ENCODE assay signal across 8 cellular contexts in the genomic region with DNA sequence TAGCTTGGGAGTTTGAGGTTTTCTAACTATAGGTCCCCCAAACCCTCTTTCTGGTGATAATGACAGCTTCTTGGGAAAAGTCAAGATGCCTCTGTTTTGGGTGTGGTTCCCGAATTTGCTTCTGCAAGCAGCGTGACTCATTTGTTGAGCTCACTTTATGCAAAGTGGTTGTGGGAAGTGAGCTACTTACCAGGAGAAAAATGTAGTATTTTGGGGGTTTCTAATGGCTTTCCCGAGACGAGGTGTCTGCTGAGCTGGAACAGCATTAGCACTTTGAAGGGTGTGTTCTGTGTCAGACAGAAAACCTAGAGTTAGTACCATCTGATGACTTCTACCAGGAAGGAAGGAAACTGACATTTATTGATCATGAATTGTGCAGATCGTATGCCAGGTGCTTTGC.
DNase-seq lines count a peak whose midpoint lies in the region; ATAC-seq and TF ChIP-seq lines count a peak whose summit lies in the region.

No MANE protein-coding gene starts in this region.

- peaks cover 3% of the 10 kb centered on the region for H3K36me3 Mint-ChIP-seq in CD4-positive, alpha-beta T cell (ENCODE audit: low read depth)
- peaks cover 17% of the 10 kb centered on the region for H3K36me3 Mint-ChIP-seq in activated T-helper 1 cell treated with anti-CD3 and anti-CD28 coated beads, Interleukin-12 subunit alpha, Interleukin-12 subunit beta, Interleukin-2, Interleukin-4 antibody, amounts not matched to agents 30 ng/mL and 10 ng/mL and 1 ng/mL, durations not matched to agents 14 hours and 24 hours and 36 hours (ENCODE audit: low read depth)

- no peak for TF ChIP-seq CTCF in CD4-positive, alpha-beta T cell (IDR thresholded peaks at IDR 0.05)
- no peak for TF ChIP-seq CTCF in omental fat pad (IDR thresholded peaks at IDR 0.05)

- intact Hi-C loops in CD4-positive, alpha-beta T cell (cut with DNase I, micrococcal nuclease), result no loop called here
- intact Hi-C loops in activated T-helper 1 cell treated with anti-CD3 and anti-CD28 coated beads, Interleukin-12 subunit alpha, Interleukin-12 subunit beta, Interleukin-2, Interleukin-4 antibody, amounts not matched to agents 30 ng/mL and 10 ng/mL and 1 ng/mL, durations not matched to agents 14 hours and 24 hours and 36 hours (cut with micrococcal nuclease), result loop anchor here (1.0 to 2.0 kb wide), 4 partner anchors 10 to 136 kb away; no protein-coding TSS in a partner anchor
- intact Hi-C loops in head of caudate nucleus (cut with DNase I), result no loop called here

- POLR2A ChIA-PET in CD4-positive, alpha-beta T cell (lab: Charles Lee), result interaction anchor here (0.7 to 2.3 kb wide), 8 partner anchors 9 to 142 kb away, joined by 3 to 10 read pairs (median 4); a partner anchor contains a TSS

- no peak overlapping the region for H3K4me3 Mint-ChIP-seq in CD4-positive, alpha-beta T cell
- H3K4me3 Mint-ChIP-seq in activated T-helper 1 cell treated with anti-CD3 and anti-CD28 coated beads, Interleukin-12 subunit alpha, Interleukin-12 subunit beta, Interleukin-2, Interleukin-4 antibody, amounts not matched to agents 30 ng/mL and 10 ng/mL and 1 ng/mL, durations not matched to agents 14 hours and 24 hours and 36 hours, result peak overlapping the region; percentile 75

- peaks cover 65% of the 10 kb centered on the region for H3K4me1 Mint-ChIP-seq in CD4-positive, alpha-beta T cell (ENCODE audit: low read depth)
- H3K4me1 Mint-ChIP-seq in activated T-helper 1 cell treated with anti-CD3 and anti-CD28 coated beads, Interleukin-12 subunit alpha, Interleukin-12 subunit beta, Interleukin-2, Interleukin-4 antibody, amounts not matched to agents 30 ng/mL and 10 ng/mL and 1 ng/mL, durations not matched to agents 14 hours and 24 hours and 36 hours (ENCODE audit: low read depth), result peaks cover 50% of the 10 kb centered on the region

- H3K27me3 Mint-ChIP-seq in CD4-positive, alpha-beta T cell, result no peaks in the 10 kb centered on the region
- H3K27me3 Mint-ChIP-seq in activated T-helper 1 cell treated with anti-CD3 and anti-CD28 coated beads, Interleukin-12 subunit alpha, Interleukin-12 subunit beta, Interleukin-2, Interleukin-4 antibody, amounts not matched to agents 30 ng/mL and 10 ng/mL and 1 ng/mL, durations not matched to agents 14 hours and 24 hours and 36 hours (ENCODE audit: insufficient read depth), result peaks cover 8% of the 10 kb centered on the region

- peaks cover 5% of the 10 kb centered on the region for H3K9me3 Mint-ChIP-seq in CD4-positive, alpha-beta T cell
- H3K9me3 Mint-ChIP-seq in activated T-helper 1 cell treated with anti-CD3 and anti-CD28 coated beads, Interleukin-12 subunit alpha, Interleukin-12 subunit beta, Interleukin-2, Interleukin-4 antibody, amounts not matched to agents 30 ng/mL and 10 ng/mL and 1 ng/mL, durations not matched to agents 14 hours and 24 hours and 36 hours, result peaks cover 31% of the 10 kb centered on the region

- DNase-seq in CD4-positive, alpha-beta T cell, result peak in 2 of 10 experiments; percentile 19 to 28
- DNase-seq in activated T-helper 1 cell treated with anti-CD3 and anti-CD28 coated beads, Interleukin-12 subunit alpha, Interleukin-12 subunit beta, Interleukin-2, Interleukin-4 antibody, amounts not matched to agents 30 ng/mL and 10 ng/mL and 1 ng/mL, durations not matched to agents 14 hours and 24 hours and 36 hours (ENCODE audit: low spot score), result no peak
- no peak for DNase-seq in omental fat pad (ENCODE audit: low spot score)
- DNase-seq in COR-L47 (lab: John Stamatoyannopoulos, UW), result no peak
- no peak for DNase-seq in head of caudate nucleus

- peak; percentile 65 for ATAC-seq in CD4-positive, alpha-beta T cell (ENCODE audit: poor library complexity)
- ATAC-seq in GM19455 (IDR thresholded peaks at IDR 0.05; ENCODE audit: unreplicated experiment) (peak; percentile 64), HG03520 (IDR thresholded peaks at IDR 0.05; ENCODE audit: unreplicated experiment) (peak; percentile 45), omental fat pad (ENCODE audit: low FRiP score) (peak; percentile 83), GM21576 (IDR thresholded peaks at IDR 0.05; ENCODE audit: unreplicated experiment) (no peak)

- no peaks in the 10 kb centered on the region for H3K9me3 ChIP-seq in CD4-positive, alpha-beta T cell (ENCODE audit: control insufficient read depth, low read length)

- CTCF ChIA-PET in CD4-positive, alpha-beta T cell (lab: Charles Lee), result interaction anchor here (0.8 to 2.1 kb wide), 8 partner anchors 11 to 48 kb away, joined by 3 to 8 read pairs (median 4); no protein-coding TSS in a partner anchor

- H3K27me3 ChIP-seq in CD4-positive, alpha-beta T cell (ENCODE audit: control insufficient read depth, insufficient read depth, low read length), result no peaks in the 10 kb centered on the region

- no peak overlapping the region for H3K27ac ChIP-seq in CD4-positive, alpha-beta T cell (ENCODE audit: low read depth, low read length)

- H3K27ac Mint-ChIP-seq in CD4-positive, alpha-beta T cell, result peak overlapping the region; percentile 77
- H3K27ac Mint-ChIP-seq in activated T-helper 1 cell treated with anti-CD3 and anti-CD28 coated beads, Interleukin-12 subunit alpha, Interleukin-12 subunit beta, Interleukin-2, Interleukin-4 antibody, amounts not matched to agents 30 ng/mL and 10 ng/mL and 1 ng/mL, durations not matched to agents 14 hours and 24 hours and 36 hours, result peak overlapping the region; percentile 88
